Comparison of ENCODE assay signal across 1 cellular context in the genomic region with DNA sequence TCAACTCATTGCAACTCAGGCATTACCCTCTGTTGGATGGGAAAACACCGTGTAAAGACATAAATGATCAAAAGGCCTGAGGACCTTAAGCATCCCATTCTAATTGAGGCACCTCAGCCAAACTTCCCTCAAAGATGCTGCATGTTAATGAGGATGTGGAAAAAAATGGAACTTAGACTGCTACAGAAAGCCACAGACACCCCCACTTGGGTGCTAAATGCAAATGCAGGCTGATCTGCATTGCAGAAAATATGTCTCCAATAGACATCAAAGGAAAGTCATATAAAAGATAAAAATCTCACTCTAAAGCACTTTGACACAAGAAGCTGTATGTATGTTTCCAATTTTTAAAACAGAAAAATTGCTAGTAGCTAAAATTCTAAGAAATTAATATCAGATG.
TF ChIP-seq lines count a peak whose summit lies in the region.

No MANE protein-coding gene starts in this region.

TF ChIP-seq in liver, 16 proteins besides CTCF, POLR2A, EP300 and RAD21 (continued from another document):
- TF ChIP-seq GABPA (IDR thresholded peaks at IDR 0.05 in 1 of 2, conservative IDR thresholded peaks at IDR 0.05 in 1 of 2) (no peak), HNF4A (conservative IDR thresholded peaks at IDR 0.05) (no peak), RXRA (IDR thresholded peaks at IDR 0.05) (no peak)
TF ChIP-seq in liver: peak in this region for 0.
